Comparison of ENCODE assay signal across 15 cellular contexts in genomic region chr2:240683329-240683979, GRCh38. TPM values are rescaled to one million over a fixed set of nuclear protein-coding genes. Genes with fewer than 3 reads are reported as not detected.
A peak's percentile ranks its signal among the peaks of the same experiment; 100 is the strongest.
DNase-seq lines count a peak whose midpoint lies in the region; ATAC-seq, FAIRE-seq and TF ChIP-seq lines count a peak whose summit lies in the region.
"Not testable (repeated sequence)": the region's sequence is repeated elsewhere in the genome, so short reads cannot be mapped to it uniquely, and the experiment has no call there.
"Had no signal": no experiment of that assay in that cellular context is flagged by ENCODE, and none has a peak within 500 bp of the region (broad histone marks: within the 10 kb centered on the region; RNA-seq: fewer than 3 reads in every experiment).

No MANE protein-coding gene starts in this region.

- H3K27me3 ChIP-seq in BLaER1 treated with 17β-estradiol and CSF1 and Interleukin-3, amounts not matched to agents 10 nM and 100 nM; spleen (replicated peaks in 1 of 7): not testable (repeated sequence)
- H3K27me3 ChIP-seq in left lung, result peaks cover 0 to 13% of the 10 kb centered on the region in 2 donors

- POLR2A ChIA-PET in activated naive CD8-positive, alpha-beta T cell treated with anti-CD3 and anti-CD28 coated beads, Interleukin-2, amount 10 ng/mL, durations not matched to agents 7 days and 5 days (lab: Charles Lee), result not testable (repeated sequence)

- not testable (repeated sequence) for H3K27me3 Mint-ChIP-seq in activated CD8-positive, alpha-beta memory T cell treated with anti-CD3 and anti-CD28 coated beads, Interleukin-2, amount 10 ng/mL, durations not matched to agents 7 days and 5 days; activated naive CD8-positive, alpha-beta T cell treated with anti-CD3 and anti-CD28 coated beads, Interleukin-2, amount 10 ng/mL, durations not matched to agents 7 days and 5 days; effector memory CD8-positive, alpha-beta T cell

- WGBS in spleen, 5 donors, result 53 to 90% (median 76%) methylated on average over 2 to 4 of the region's 15 CpGs

- peak; percentile 11 to 31 for ATAC-seq in activated CD4-positive, CD25-positive, alpha-beta regulatory T cell treated with anti-CD3 and anti-CD28 coated beads, Interleukin-2, amount 50 U/mL, for 24 hours
- ATAC-seq in activated CD8-positive, alpha-beta memory T cell treated with anti-CD3 and anti-CD28 coated beads, Interleukin-2, amount 10 ng/mL, durations not matched to agents 7 days and 5 days, result peak; percentile 63
- ATAC-seq in activated naive CD8-positive, alpha-beta T cell treated with anti-CD3 and anti-CD28 coated beads, Interleukin-2, amount 10 ng/mL, durations not matched to agents 7 days and 5 days (ENCODE audit: low read depth), result peak; percentile 77
- ATAC-seq in effector memory CD8-positive, alpha-beta T cell (replicated peaks), result peak; percentile 62
- ATAC-seq in left lung, result peak; percentile 9

- peak overlapping the region in 7 of 11 experiments; percentile 35 to 62 (median 48); a peak in 9 of 22 replicates for H3K4me2 ChIP-seq in BLaER1 treated with 17β-estradiol and CSF1 and Interleukin-3, amounts not matched to agents 10 nM and 100 nM

- H3K27ac ChIP-seq in BLaER1 treated with 17β-estradiol and CSF1 and Interleukin-3, amounts not matched to agents 10 nM and 100 nM, result 0 out of 22 replicates have a peak overlapping the region, but pooled peaks of 1 of the 11 experiments have one; percentile 13
- not testable (repeated sequence) for H3K27ac ChIP-seq in left lung, spleen

- not testable (repeated sequence) for H3K9ac ChIP-seq in BLaER1 treated with 17β-estradiol and CSF1 and Interleukin-3, amounts not matched to agents 10 nM and 100 nM

- H3K4me3 ChIP-seq in BLaER1 treated with 17β-estradiol and CSF1 and Interleukin-3, amounts not matched to agents 10 nM and 100 nM; left lung: not testable (repeated sequence)
- H3K4me3 ChIP-seq in spleen, result peak overlapping the region in 1 of 8 donors; percentile 44

- H3K4me1 Mint-ChIP-seq in activated CD8-positive, alpha-beta memory T cell treated with anti-CD3 and anti-CD28 coated beads, Interleukin-2, amount 10 ng/mL, durations not matched to agents 7 days and 5 days, result peaks cover 20% of the 10 kb centered on the region
- H3K4me1 Mint-ChIP-seq in activated naive CD8-positive, alpha-beta T cell treated with anti-CD3 and anti-CD28 coated beads, Interleukin-2, amount 10 ng/mL, durations not matched to agents 7 days and 5 days, result peaks cover 12% of the 10 kb centered on the region
- peaks cover 13 to 17% of the 10 kb centered on the region in 2 donors for H3K4me1 Mint-ChIP-seq in effector memory CD8-positive, alpha-beta T cell (ENCODE audit: low read depth in 2 of 2)

- H3K9me3 Mint-ChIP-seq in activated CD8-positive, alpha-beta memory T cell treated with anti-CD3 and anti-CD28 coated beads, Interleukin-2, amount 10 ng/mL, durations not matched to agents 7 days and 5 days (ENCODE audit: low read depth); activated naive CD8-positive, alpha-beta T cell treated with anti-CD3 and anti-CD28 coated beads, Interleukin-2, amount 10 ng/mL, durations not matched to agents 7 days and 5 days; effector memory CD8-positive, alpha-beta T cell: not testable (repeated sequence)

- H3K9me3 ChIP-seq in BLaER1 treated with 17β-estradiol and CSF1 and Interleukin-3, amounts not matched to agents 10 nM and 100 nM (replicated peaks in 1 of 11); left lung; spleen: not testable (repeated sequence)

- FAIRE-seq in GM12892 (lab: Jason Lieb, UNC), result peak; percentile 98

- TF ChIP-seq CTCF in left lung (IDR thresholded peaks at IDR 0.05); spleen (IDR thresholded peaks at IDR 0.05 in 8 of 11, conservative IDR thresholded peaks at IDR 0.05 in 3 of 11): not testable (repeated sequence)

- not testable (repeated sequence) for TF ChIP-seq POLR2A in GM12892 (IDR thresholded peaks at IDR 0.05; ENCODE audit: low read depth, low read length); spleen (IDR thresholded peaks at IDR 0.05)

- peak overlapping the region; percentile 52 for H3K4me3 Mint-ChIP-seq in activated CD8-positive, alpha-beta memory T cell treated with anti-CD3 and anti-CD28 coated beads, Interleukin-2, amount 10 ng/mL, durations not matched to agents 7 days and 5 days
- H3K4me3 Mint-ChIP-seq in activated naive CD8-positive, alpha-beta T cell treated with anti-CD3 and anti-CD28 coated beads, Interleukin-2, amount 10 ng/mL, durations not matched to agents 7 days and 5 days, result peak overlapping the region; percentile 69
- peak overlapping the region; percentile 68 to 73 for H3K4me3 Mint-ChIP-seq in effector memory CD8-positive, alpha-beta T cell

- intact Hi-C loops in left lung (cut with DNase I); spleen (cut with DNase I; ENCODE audit: low total_unique reads): not testable (repeated sequence)

- not testable (repeated sequence) for H3K27ac Mint-ChIP-seq in activated CD8-positive, alpha-beta memory T cell treated with anti-CD3 and anti-CD28 coated beads, Interleukin-2, amount 10 ng/mL, durations not matched to agents 7 days and 5 days
- peak overlapping the region; percentile 68 for H3K27ac Mint-ChIP-seq in activated naive CD8-positive, alpha-beta T cell treated with anti-CD3 and anti-CD28 coated beads, Interleukin-2, amount 10 ng/mL, durations not matched to agents 7 days and 5 days
- H3K27ac Mint-ChIP-seq in effector memory CD8-positive, alpha-beta T cell, result peak overlapping the region; percentile 81 to 86

- H3K36me3 ChIP-seq in BLaER1 treated with 17β-estradiol and CSF1 and Interleukin-3, amounts not matched to agents 10 nM and 100 nM; left lung; spleen: not testable (repeated sequence)

- peaks cover 5 to 25% (median 14%) of the 10 kb centered on the region in 10 experiments; a peak in 18 of 20 replicates for H3K4me1 ChIP-seq in BLaER1 treated with 17β-estradiol and CSF1 and Interleukin-3, amounts not matched to agents 10 nM and 100 nM
- not testable (repeated sequence) for H3K4me1 ChIP-seq in left lung, spleen

- H3K36me3 Mint-ChIP-seq in activated CD8-positive, alpha-beta memory T cell treated with anti-CD3 and anti-CD28 coated beads, Interleukin-2, amount 10 ng/mL, durations not matched to agents 7 days and 5 days; activated naive CD8-positive, alpha-beta T cell treated with anti-CD3 and anti-CD28 coated beads, Interleukin-2, amount 10 ng/mL, durations not matched to agents 7 days and 5 days; effector memory CD8-positive, alpha-beta T cell (ENCODE audit: insufficient read depth): not testable (repeated sequence)

- CTCF ChIA-PET in activated CD8-positive, alpha-beta memory T cell treated with anti-CD3 and anti-CD28 coated beads, Interleukin-2, amount 10 ng/mL, durations not matched to agents 7 days and 5 days (lab: Charles Lee), result interaction anchor here (0.6 to 1.7 kb wide), 2 partner anchors 67 to 169 kb away, joined by 4 read pairs; no protein-coding TSS in a partner anchor

- not testable (repeated sequence) for H4K20me1 ChIP-seq in BLaER1 treated with 17β-estradiol and CSF1 and Interleukin-3, amounts not matched to agents 10 nM and 100 nM

- not testable (repeated sequence) for DNase-seq in GM12892 (ENCODE audit: insufficient read length); activated CD8-positive, alpha-beta memory T cell treated with anti-CD3 and anti-CD28 coated beads, Interleukin-2, amount 10 ng/mL, durations not matched to agents 7 days and 5 days; effector memory CD8-positive, alpha-beta T cell
- peak; percentile 26 for DNase-seq in activated naive CD8-positive, alpha-beta T cell treated with anti-CD3 and anti-CD28 coated beads, Interleukin-2, amount 10 ng/mL, durations not matched to agents 7 days and 5 days
- DNase-seq in left lung, result peak in 1 of 2 donors; percentile 48
- DNase-seq in spleen, result peak; percentile 79

RNA-seq across cellular contexts. Expression of gene AQP12B, which starts 0.8 kb away (rescaled TPM):
- polyA plus RNA-seq in GM12892 (2012; ENCODE audit: missing spikeins), result not detected
- total RNA-seq in activated CD8-positive, alpha-beta memory T cell treated with anti-CD3 and anti-CD28 coated beads, Interleukin-2, amount 10 ng/mL, durations not matched to agents 7 days and 5 days, result not detected
- total RNA-seq in activated naive CD8-positive, alpha-beta T cell treated with anti-CD3 and anti-CD28 coated beads, Interleukin-2, amount 10 ng/mL, durations not matched to agents 7 days and 5 days, result not detected
- not detected for total RNA-seq in left lung
- total RNA-seq in spleen, result under 1 TPM in 1 of 7 donors, not detected in 6; 0.95 TPM
- 1 to 10 TPM in 1 of 3 donors, under 1 TPM in 1, not detected in 1; 0.03 to 1.8 TPM for polyA plus RNA-seq in spleen
- total RNA-seq: A172; Calu3; CD4-positive, CD25-positive, alpha-beta regulatory T cell; G401; GM23248; M059J had no signal
- polyA plus RNA-seq: AG04450; CD4-positive, CD25-positive, alpha-beta regulatory T cell; GM23248 had no signal

RNA-seq across cellular contexts. Expression of gene AQP12A, which starts 8.2 kb away (rescaled TPM):
- not detected for polyA plus RNA-seq in GM12892 (2012; ENCODE audit: missing spikeins)
- total RNA-seq in activated CD8-positive, alpha-beta memory T cell treated with anti-CD3 and anti-CD28 coated beads, Interleukin-2, amount 10 ng/mL, durations not matched to agents 7 days and 5 days, result not detected
- total RNA-seq in activated naive CD8-positive, alpha-beta T cell treated with anti-CD3 and anti-CD28 coated beads, Interleukin-2, amount 10 ng/mL, durations not matched to agents 7 days and 5 days, result not detected
- total RNA-seq in left lung, result not detected
- 1 to 10 TPM in 1 of 7 donors, not detected in 6; 1.6 TPM for total RNA-seq in spleen
- 1 to 10 TPM in 1 of 3 donors, not detected in 2; 1.8 TPM for polyA plus RNA-seq in spleen
- total RNA-seq: A172; Calu3; CD4-positive, CD25-positive, alpha-beta regulatory T cell; G401; GM23248; M059J had no signal
- polyA plus RNA-seq: AG04450; CD4-positive, CD25-positive, alpha-beta regulatory T cell; GM23248 had no signal

RNA-seq across cellular contexts. Expression of gene GPR35, which starts 58.2 kb away (rescaled TPM):
- 1.1 TPM for polyA plus RNA-seq in GM12892 (2012; ENCODE audit: missing spikeins)
- 10 to 100 TPM; 14.4 to 35.4 TPM for total RNA-seq in activated CD8-positive, alpha-beta memory T cell treated with anti-CD3 and anti-CD28 coated beads, Interleukin-2, amount 10 ng/mL, durations not matched to agents 7 days and 5 days
- 10 to 100 TPM; 19.2 to 19.3 TPM for total RNA-seq in activated naive CD8-positive, alpha-beta T cell treated with anti-CD3 and anti-CD28 coated beads, Interleukin-2, amount 10 ng/mL, durations not matched to agents 7 days and 5 days
- total RNA-seq in left lung, result 1 to 10 TPM; 1.1 to 6.0 TPM
- 10 to 100 TPM; 10.3 to 25.3 (median 18.7) TPM for total RNA-seq in spleen
- polyA plus RNA-seq in spleen, result 10 to 100 TPM in 2 of 3 donors, 1 to 10 TPM in 1; 7.4 to 19.1 (median 17.8) TPM
- total RNA-seq: G401, GM23248 had no signal

Comparison
In these comparisons a context has a peak if more than half of its experiments do, and no peak if none do; other contexts are left out.
1. ATAC-seq: peak in every context shown above with its lines; median percentile 77 in activated naive CD8-positive, alpha-beta T cell treated with anti-CD3 and anti-CD28 coated beads, Interleukin-2, amount 10 ng/mL, durations not matched to agents 7 days and 5 days; 63 in activated CD8-positive, alpha-beta memory T cell treated with anti-CD3 and anti-CD28 coated beads, Interleukin-2, amount 10 ng/mL, durations not matched to agents 7 days and 5 days; 62 in effector memory CD8-positive, alpha-beta T cell; 21 in activated CD4-positive, CD25-positive, alpha-beta regulatory T cell treated with anti-CD3 and anti-CD28 coated beads, Interleukin-2, amount 50 U/mL, for 24 hours; 9 in left lung.